In the genomic region with DNA sequence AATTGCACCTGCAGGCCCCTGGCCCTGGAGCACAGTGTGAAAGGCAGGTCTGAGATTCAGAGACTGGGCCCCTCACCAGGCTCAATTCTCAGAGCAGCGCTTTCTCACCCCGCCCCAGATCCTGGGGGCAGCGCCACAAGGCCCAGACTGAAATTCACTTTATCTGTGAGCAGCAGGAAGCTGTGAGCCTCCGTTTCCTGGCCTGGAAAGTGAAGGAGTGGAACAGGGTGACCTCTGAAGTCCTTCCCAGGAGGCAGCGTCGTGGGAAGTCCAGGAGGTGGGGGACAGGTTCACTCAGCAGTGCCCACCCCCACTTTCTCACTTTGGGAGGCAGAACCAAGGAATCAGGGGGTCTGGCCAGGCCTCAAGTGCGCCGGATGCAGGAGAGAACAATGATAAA, we compare ENCODE assay signal across 15 cellular contexts.
"Had no signal": no experiment of that assay in that cellular context is flagged by ENCODE, and none has a peak within 500 bp of the region (broad histone marks: within the 10 kb centered on the region; RNA-seq: fewer than 3 reads in every experiment).

No MANE protein-coding gene starts in this region.

- H3K27me3 ChIP-seq: breast epithelium, dorsolateral prefrontal cortex, tibial nerve had no signal

- H3K4me3 ChIP-seq: breast epithelium, dorsolateral prefrontal cortex, esophagus squamous epithelium, skin epidermis, tibial nerve had no signal

- H3K36me3 ChIP-seq: breast epithelium, esophagus squamous epithelium, tibial nerve had no signal

- DNase-seq: activated CD4-positive, alpha-beta T cell treated with anti-CD3 and anti-CD28 coated beads for 4 hours; activated CD8-positive, alpha-beta T cell treated with anti-CD3 and anti-CD28 coated beads, Interleukin-2, amount 10 ng/mL, durations not matched to agents 7 days and 5 days; activated gamma-delta T cell; activated naive CD8-positive, alpha-beta T cell treated with anti-CD3 and anti-CD28 coated beads, Interleukin-2, amount 10 ng/mL, durations not matched to agents 7 days and 5 days; anterior cingulate cortex; esophagus squamous epithelium; foreskin fibroblast; glutamatergic neuron; mammary epithelial cell; natural killer cell; T-cell had no signal

- ATAC-seq: activated CD8-positive, alpha-beta T cell treated with anti-CD3 and anti-CD28 coated beads, Interleukin-2, amount 10 ng/mL, durations not matched to agents 7 days and 5 days; natural killer cell; T-cell had no signal

- H3K27ac ChIP-seq: breast epithelium, esophagus squamous epithelium, tibial nerve had no signal

- H3K4me1 ChIP-seq: breast epithelium had no signal
